8 cellular contexts compared by ENCODE assay signal in genomic region chr19:19034204-19034624, GRCh38. TPM values are rescaled to one million over a fixed set of nuclear protein-coding genes. Genes with fewer than 3 reads are reported as not detected.
A peak's percentile ranks its signal among the peaks of the same experiment; 100 is the strongest.
DNase-seq lines count a peak whose midpoint lies in the region; ATAC-seq and TF ChIP-seq lines count a peak whose summit lies in the region.

No MANE protein-coding gene starts in this region.

- H3K27me3 Mint-ChIP-seq in IgD-negative memory B cell (no peaks in the 10 kb centered on the region), neural progenitor cell (ENCODE audit: insufficient read depth, low read depth) (peaks cover 3% of the 10 kb centered on the region)

- peak overlapping the region; percentile 88 to 99 (median 97) for H3K27ac ChIP-seq in esophagus squamous epithelium
- no peak overlapping the region for H3K27ac ChIP-seq in neural progenitor cell

- H3K4me3 ChIP-seq in esophagus squamous epithelium (peak overlapping the region; percentile 79 to 99 (median 88)), neural progenitor cell (peak overlapping the region; percentile 98)

- H3K79me2 ChIP-seq in neural progenitor cell (ENCODE audit: low read depth), result peaks cover 92% of the 10 kb centered on the region

- H3K36me3 Mint-ChIP-seq in IgD-negative memory B cell, result peaks cover 2% of the 10 kb centered on the region
- H3K36me3 Mint-ChIP-seq in neural progenitor cell, result peaks cover 28% of the 10 kb centered on the region

- DNase-seq in A172 (ENCODE audit: low spot score) (peak; percentile 90), esophagus squamous epithelium (lab: John Stamatoyannopoulos, UW) (no peak), neural progenitor cell (ENCODE audit: low spot score) (peak; percentile 72), stromal cell of bone marrow (ENCODE audit: low read depth) (peak; percentile 33)
- peak; percentile 59 for DNase-seq in activated T-cell treated with anti-CD3 and anti-CD28 coated beads, Interleukin-2, amount 50 U/mL, for 1 hour

- peaks cover 48% of the 10 kb centered on the region for H4K20me1 ChIP-seq in neural progenitor cell (ENCODE audit: low read depth)

- TF ChIP-seq POLR2A in esophagus squamous epithelium (IDR thresholded peaks at IDR 0.05), result no peak

- peak overlapping the region; percentile 99 for H2AFZ ChIP-seq in neural progenitor cell (replicated peaks)

- H3K9me3 Mint-ChIP-seq in IgD-negative memory B cell (no peaks in the 10 kb centered on the region), neural progenitor cell (peaks cover 5% of the 10 kb centered on the region)

- H3K4me3 Mint-ChIP-seq in IgD-negative memory B cell (peak overlapping the region; percentile 82 to 96 (median 96)), neural progenitor cell (peak overlapping the region; percentile 90)

- H3F3A ChIP-seq in neural progenitor cell (ENCODE audit: low read depth), result peaks cover 23% of the 10 kb centered on the region

- peak overlapping the region; percentile 96 for H3K4me2 ChIP-seq in neural progenitor cell

- H3K27ac Mint-ChIP-seq in IgD-negative memory B cell, result peak overlapping the region; percentile 92 to 97 (median 95)
- H3K27ac Mint-ChIP-seq in neural progenitor cell, result no peak overlapping the region

- H3K9ac ChIP-seq in neural progenitor cell, result no peak overlapping the region

- H3K36me3 ChIP-seq in esophagus squamous epithelium (peaks cover 0 to 33% (median 14%) of the 10 kb centered on the region in 3 donors), neural progenitor cell (no peaks in the 10 kb centered on the region)

- H3K4me1 ChIP-seq in esophagus squamous epithelium, result peaks cover 18 to 44% (median 21%) of the 10 kb centered on the region in 3 donors
- peaks cover 4% of the 10 kb centered on the region for H3K4me1 ChIP-seq in neural progenitor cell

- intact Hi-C loops in esophagus squamous epithelium (cut with DNase I), result no loop called here

- peak; percentile 51 for ATAC-seq in GM18511 (IDR thresholded peaks at IDR 0.05; ENCODE audit: unreplicated experiment)

- H3K9me3 ChIP-seq in esophagus squamous epithelium, result no peaks in the 10 kb centered on the region
- H3K9me3 ChIP-seq in neural progenitor cell (ENCODE audit: low read depth), result peaks cover 7% of the 10 kb centered on the region

- H3K4me1 Mint-ChIP-seq in IgD-negative memory B cell (peaks cover 20 to 30% (median 22%) of the 10 kb centered on the region in 3 donors), neural progenitor cell (peaks cover 18% of the 10 kb centered on the region)

- no peak for TF ChIP-seq CTCF in esophagus squamous epithelium (IDR thresholded peaks at IDR 0.05)
- no peak for TF ChIP-seq CTCF in neural progenitor cell (IDR thresholded peaks at IDR 0.05)

- WGBS in esophagus squamous epithelium, 2 donors, result 7 to 10% methylated on average over 10 of the region's 10 CpGs

- H3K27me3 ChIP-seq in esophagus squamous epithelium (no peaks in the 10 kb centered on the region), neural progenitor cell (no peaks in the 10 kb centered on the region)

TF ChIP-seq in PFSK-1, 5 proteins besides CTCF, POLR2A, EP300 and RAD21:
- TF ChIP-seq FOXP2 (optimal IDR thresholded peaks at IDR 0.05; ENCODE audit: borderline replicate concordance, extremely low read depth, extremely low read length, insufficient read depth), result no peak
- TF ChIP-seq REST (IDR thresholded peaks at IDR 0.05; ENCODE audit: insufficient read depth in 1 of 2, low read depth in 2 of 2, low read length in 2 of 2), result no peak
- TF ChIP-seq SIN3A (IDR thresholded peaks at IDR 0.05; ENCODE audit: borderline replicate concordance, insufficient read depth, low read length), result peak; percentile 90; the same call in 1 of the 2 replicates
- TF ChIP-seq POLR2AphosphoS5 (IDR thresholded peaks at IDR 0.05; ENCODE audit: low read depth, low read length), result peak; percentile 78; the same call in 1 of the 2 replicates
- peak; percentile 50; the same call in 1 of the 2 replicates for TF ChIP-seq TAF1 (IDR thresholded peaks at IDR 0.05; ENCODE audit: borderline replicate concordance, insufficient read depth, low read length)
TF ChIP-seq in PFSK-1: peak in this region for 3.

RNA-seq across cellular contexts. Expression of gene ARMC6, which starts 0.8 kb away (rescaled TPM):
- 77.1 and 79.5 TPM in 2 replicates for total RNA-seq in A172 (2014; rRNA removed; shearing (Covaris generic))
- 27.9 TPM for polyA plus RNA-seq in IgD-negative memory B cell
- polyA plus RNA-seq in PFSK-1 (2012; ENCODE audit: insufficient read length, low read depth), result 116 TPM
- total RNA-seq in esophagus squamous epithelium, result 10 to 100 TPM; 28.3 to 32.0 (median 28.7) TPM
- total RNA-seq in neural progenitor cell (ENCODE audit: low replicate concordance), result 18.1 and 35.0 TPM in 2 replicates

RNA-seq across cellular contexts. Expression of gene SUGP2, which starts 0.9 kb away (rescaled TPM):
- 47.7 and 48.9 TPM in 2 replicates for total RNA-seq in A172 (2014; rRNA removed; shearing (Covaris generic))
- 11.8 TPM for polyA plus RNA-seq in IgD-negative memory B cell
- polyA plus RNA-seq in PFSK-1 (2012; ENCODE audit: insufficient read length, low read depth), result 70.2 TPM
- 10 to 100 TPM; 16.7 to 36.2 (median 21.5) TPM for total RNA-seq in esophagus squamous epithelium
- 123 and 125 TPM in 2 replicates for total RNA-seq in neural progenitor cell (ENCODE audit: low replicate concordance)

RNA-seq across cellular contexts. Expression of gene SLC25A42, which starts 29.6 kb away (rescaled TPM):
- total RNA-seq in A172 (2014; rRNA removed; shearing (Covaris generic)), result 4.0 and 5.0 TPM in 2 replicates
- 35.9 TPM for polyA plus RNA-seq in IgD-negative memory B cell
- polyA plus RNA-seq in PFSK-1 (2012; ENCODE audit: insufficient read length, low read depth), result 5.1 TPM
- 1 to 10 TPM; 1.7 to 3.8 (median 3.3) TPM for total RNA-seq in esophagus squamous epithelium
- total RNA-seq in neural progenitor cell (ENCODE audit: low replicate concordance), result 4.0 and 6.2 TPM in 2 replicates
